In the genomic region with DNA sequence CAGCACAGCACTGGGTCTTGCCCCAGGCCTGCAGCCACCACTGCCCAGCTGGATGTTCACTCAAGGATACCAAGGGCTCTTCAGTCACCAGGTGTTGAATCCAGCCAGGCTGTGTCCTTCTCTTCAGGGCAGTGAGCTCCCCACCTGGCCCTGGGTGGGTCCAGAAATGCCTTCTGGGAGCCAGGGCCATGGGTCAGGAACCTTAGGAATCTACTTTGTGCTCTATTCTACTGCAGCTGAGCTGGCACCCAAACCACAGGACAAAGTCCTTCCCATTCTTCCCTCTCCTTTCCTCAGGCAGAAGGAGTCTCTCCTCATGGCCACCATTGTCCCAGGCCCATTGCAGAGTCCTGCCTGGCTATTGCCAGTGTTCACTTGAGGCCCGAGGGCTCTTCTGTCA, we compare ENCODE assay signal across 18 cellular contexts.
"Had no signal": no experiment of that assay in that cellular context is flagged by ENCODE, and none has a peak within 500 bp of the region (broad histone marks: within the 10 kb centered on the region; RNA-seq: fewer than 3 reads in every experiment).

No MANE protein-coding gene starts in this region.

- H3K9me3 ChIP-seq: pancreas had no signal

- H3K27me3 ChIP-seq: hepatocyte, pancreas, spleen had no signal

- H3K4me3 Mint-ChIP-seq: activated CD4-positive, alpha-beta T cell treated with anti-CD3 and anti-CD28 coated beads for 36 hours; activated CD8-positive, alpha-beta T cell treated with anti-CD3 and anti-CD28 coated beads for 36 hours; activated naive CD8-positive, alpha-beta T cell treated with anti-CD3 and anti-CD28 coated beads, Interleukin-2, amount 10 ng/mL, durations not matched to agents 7 days and 5 days; activated T-helper 17 cell treated with anti-CD3 and anti-CD28 coated beads, Interleukin-2, amount 50 U/mL, for 72 hours; naive B cell; stimulated activated memory B cell treated with anti-CD40 and anti-IgM and Interleukin-4, amounts not matched to agents 10 μg/mL and 1 μg/mL and 100 μg/mL, for 72 hours; T-helper 2 cell treated with Interferon-gamma antibody and Interleukin-4, amounts not matched to agents 5 μg/mL and 100 μg/mL, for 36 hours; WTC11 had no signal

- H3K4me2 ChIP-seq: hepatocyte had no signal

- ATAC-seq: activated CD4-positive, alpha-beta T cell treated with anti-CD3 and anti-CD28 coated beads for 36 hours; activated CD8-positive, alpha-beta T cell treated with anti-CD3 and anti-CD28 coated beads for 36 hours; activated T-helper 17 cell treated with anti-CD3 and anti-CD28 coated beads, Interleukin-2, amount 50 U/mL, for 72 hours; stimulated activated memory B cell treated with anti-CD40 and anti-IgM and Interleukin-4, amounts not matched to agents 10 μg/mL and 1 μg/mL and 100 μg/mL, for 72 hours; WTC11 had no signal

- H3K27ac Mint-ChIP-seq: activated CD4-positive, alpha-beta T cell treated with anti-CD3 and anti-CD28 coated beads for 36 hours; activated CD8-positive, alpha-beta T cell treated with anti-CD3 and anti-CD28 coated beads for 36 hours; activated naive CD8-positive, alpha-beta T cell treated with anti-CD3 and anti-CD28 coated beads, Interleukin-2, amount 10 ng/mL, durations not matched to agents 7 days and 5 days; activated T-helper 17 cell treated with anti-CD3 and anti-CD28 coated beads, Interleukin-2, amount 50 U/mL, for 72 hours; stimulated activated memory B cell treated with anti-CD40 and anti-IgM and Interleukin-4, amounts not matched to agents 10 μg/mL and 1 μg/mL and 100 μg/mL, for 72 hours; T-helper 2 cell treated with Interferon-gamma antibody and Interleukin-4, amounts not matched to agents 5 μg/mL and 100 μg/mL, for 36 hours; WTC11 had no signal

- H3K4me3 ChIP-seq: hepatocyte, lung, pancreas, spleen had no signal

- H3K27me3 Mint-ChIP-seq: activated CD4-positive, alpha-beta T cell treated with anti-CD3 and anti-CD28 coated beads for 36 hours; activated CD8-positive, alpha-beta T cell treated with anti-CD3 and anti-CD28 coated beads for 36 hours; activated naive CD8-positive, alpha-beta T cell treated with anti-CD3 and anti-CD28 coated beads, Interleukin-2, amount 10 ng/mL, durations not matched to agents 7 days and 5 days; activated T-helper 17 cell treated with anti-CD3 and anti-CD28 coated beads, Interleukin-2, amount 50 U/mL, for 72 hours; naive B cell; stimulated activated memory B cell treated with anti-CD40 and anti-IgM and Interleukin-4, amounts not matched to agents 10 μg/mL and 1 μg/mL and 100 μg/mL, for 72 hours had no signal

- H3K27ac ChIP-seq: spleen had no signal

- H3K4me1 Mint-ChIP-seq: stimulated activated memory B cell treated with anti-CD40 and anti-IgM and Interleukin-4, amounts not matched to agents 10 μg/mL and 1 μg/mL and 100 μg/mL, for 72 hours; WTC11 had no signal

- DNase-seq: activated CD4-positive, alpha-beta T cell treated with anti-CD3 and anti-CD28 coated beads for 36 hours; activated CD8-positive, alpha-beta T cell treated with anti-CD3 and anti-CD28 coated beads for 36 hours; activated naive CD4-positive, alpha-beta T cell; activated naive CD8-positive, alpha-beta T cell treated with anti-CD3 and anti-CD28 coated beads, Interleukin-2, amount 10 ng/mL, durations not matched to agents 7 days and 5 days; activated T-cell treated with anti-CD3 and anti-CD28 coated beads, Interleukin-2, amount 50 U/mL, for 1 hour; aorta; dermis blood vessel endothelial cell; left cardiac atrium; naive B cell; pancreas; spleen; stimulated activated CD4-positive, alpha-beta T cell treated with anti-CD3 and anti-CD28 coated beads, Interleukin-4, amount 100 ng/mL, for 4 hours had no signal

- H2AFZ ChIP-seq: hepatocyte had no signal

- H3K79me2 ChIP-seq: hepatocyte had no signal

- H3K4me1 ChIP-seq: spleen had no signal

- H3K9me3 Mint-ChIP-seq: activated CD8-positive, alpha-beta T cell treated with anti-CD3 and anti-CD28 coated beads for 36 hours; activated naive CD8-positive, alpha-beta T cell treated with anti-CD3 and anti-CD28 coated beads, Interleukin-2, amount 10 ng/mL, durations not matched to agents 7 days and 5 days; activated T-helper 17 cell treated with anti-CD3 and anti-CD28 coated beads, Interleukin-2, amount 50 U/mL, for 72 hours had no signal
